ENCODE assay signal across 9 cellular contexts in genomic region chr3:100911956-100912355, GRCh38.
"Had no signal": no experiment of that assay in that cellular context is flagged by ENCODE, and none has a peak within 500 bp of the region (broad histone marks: within the 10 kb centered on the region; RNA-seq: fewer than 3 reads in every experiment).

No MANE protein-coding gene starts in this region.

- H3K27ac Mint-ChIP-seq: GM23338, H9, HFFc6 had no signal

- H3K4me3 Mint-ChIP-seq: GM23338, H9, HFFc6 had no signal

- H3K9me3 ChIP-seq: HAP-1 had no signal

- H3K9ac ChIP-seq: GM23248 had no signal

- H3K4me3 ChIP-seq: GM23248, GM23338, HAP-1 had no signal

- DNase-seq: GM23248, GOT3, H7, H9, HCEC 1CT, HFFc6 had no signal

- H3K4me2 ChIP-seq: GM23338 had no signal

- H3K27ac ChIP-seq: GM23248 had no signal

- ATAC-seq: HCT116 had no signal

- H2AFZ ChIP-seq: GM23248 had no signal

- H3K36me3 ChIP-seq: HAP-1 had no signal

- H3K4me1 ChIP-seq: HAP-1 had no signal
